In the genomic region with DNA sequence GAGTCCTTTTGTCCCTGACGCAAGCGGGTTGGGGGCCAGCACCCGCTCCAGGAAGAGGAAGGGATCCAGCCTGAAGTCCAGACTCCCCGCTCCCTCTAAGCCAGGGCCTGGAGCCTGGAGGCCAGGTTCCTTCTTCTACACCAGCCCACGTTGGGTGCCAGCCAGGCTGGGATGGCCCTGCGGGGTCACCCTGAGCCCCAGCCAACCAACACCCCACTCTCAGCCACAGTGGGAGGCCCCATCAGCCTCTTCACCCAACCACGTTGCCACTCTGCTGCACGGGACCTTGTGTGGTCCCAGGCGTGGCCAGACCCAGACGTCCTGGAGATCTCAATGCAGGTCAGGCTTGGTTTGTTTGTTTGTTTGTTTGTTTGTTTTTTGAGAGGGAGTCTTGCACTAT, we compare ENCODE assay signal across 1 cellular context.
TF ChIP-seq lines count a peak whose summit lies in the region.

No MANE protein-coding gene starts in this region.

TF ChIP-seq in GM12891, 5 proteins besides CTCF, POLR2A, EP300 and RAD21:
- TF ChIP-seq PAX5 (IDR thresholded peaks at IDR 0.05; ENCODE audit: insufficient read depth, low read length, severe bottlenecking): no peak
- TF ChIP-seq SPI1 (IDR thresholded peaks at IDR 0.05; ENCODE audit: low read depth, low read length): no peak
- no peak for TF ChIP-seq TAF1 (IDR thresholded peaks at IDR 0.05; ENCODE audit: low read depth, low read length)
- TF ChIP-seq POLR2AphosphoS5 (IDR thresholded peaks at IDR 0.05; ENCODE audit: low read depth, low read length): no peak
- no peak for TF ChIP-seq POU2F2 (IDR thresholded peaks at IDR 0.05; ENCODE audit: low read depth, low read length)
